Comparison of ENCODE assay signal across 11 cellular contexts in genomic region chr3:136171097-136171542, GRCh38. TPM values are rescaled to one million over a fixed set of nuclear protein-coding genes. Genes with fewer than 3 reads are reported as not detected.
DNase-seq lines count a peak whose midpoint lies in the region; ATAC-seq and TF ChIP-seq lines count a peak whose summit lies in the region.
"Had no signal": no experiment of that assay in that cellular context is flagged by ENCODE, and none has a peak within 500 bp of the region (broad histone marks: within the 10 kb centered on the region; RNA-seq: fewer than 3 reads in every experiment).

No MANE protein-coding gene starts in this region.

- H3K4me3 Mint-ChIP-seq in CD8-positive, alpha-beta memory T cell: peak overlapping the region in 3 of 7 donors; percentile 4 to 14 (median 8)
- H3K4me3 Mint-ChIP-seq in naive thymus-derived CD8-positive, alpha-beta T cell: peak overlapping the region in 7 of 10 donors; percentile 1 to 63 (median 38)
- H3K4me3 Mint-ChIP-seq in endodermal cell: no peak overlapping the region

- H3K27ac Mint-ChIP-seq in CD8-positive, alpha-beta memory T cell: peak overlapping the region; percentile 2 to 75 (median 26)
- H3K27ac Mint-ChIP-seq in activated naive CD4-positive, alpha-beta T cell treated with anti-CD3 and anti-CD28 coated beads, Interleukin-2, amount 50 U/mL, for 72 hours: peak overlapping the region in 1 of 2 donors; percentile 91
- peak overlapping the region in 7 of 10 donors; percentile 0 to 84 (median 50) for H3K27ac Mint-ChIP-seq in naive thymus-derived CD8-positive, alpha-beta T cell
- H3K27ac Mint-ChIP-seq in endodermal cell: no peak overlapping the region

- peaks cover 36 to 42% (median 38%) of the 10 kb centered on the region in 3 donors for H3K4me1 Mint-ChIP-seq in CD8-positive, alpha-beta memory T cell
- peaks cover 25 to 47% (median 42%) of the 10 kb centered on the region in 4 donors for H3K4me1 Mint-ChIP-seq in naive thymus-derived CD8-positive, alpha-beta T cell
- H3K4me1 Mint-ChIP-seq in endodermal cell: peaks cover 16% of the 10 kb centered on the region

- no peaks in the 10 kb centered on the region for H3K9me3 Mint-ChIP-seq in CD8-positive, alpha-beta memory T cell
- H3K9me3 Mint-ChIP-seq in activated naive CD4-positive, alpha-beta T cell treated with anti-CD3 and anti-CD28 coated beads, Interleukin-2, amount 50 U/mL, for 72 hours: no peaks in the 10 kb centered on the region
- no peaks in the 10 kb centered on the region for H3K9me3 Mint-ChIP-seq in naive thymus-derived CD8-positive, alpha-beta T cell
- H3K9me3 Mint-ChIP-seq in endodermal cell: no peaks in the 10 kb centered on the region

- H3K36me3 ChIP-seq in CD8-positive, alpha-beta memory T cell (ENCODE audit: insufficient read depth, low read length): no peaks in the 10 kb centered on the region
- peaks cover 3% of the 10 kb centered on the region for H3K36me3 ChIP-seq in endodermal cell (ENCODE audit: control insufficient read depth, insufficient read depth, low read length)

- WGBS in endodermal cell (ENCODE audit: insufficient coverage in 1 of 2, insufficient read length in 1 of 2), 2 experiments: 94% methylated on average over 1 of the region's 1 CpG; no CpG with 5 or more reads in 1 of the 2 experiments

- H3K36me3 Mint-ChIP-seq in CD8-positive, alpha-beta memory T cell: peaks cover 0 to 14% (median 0%) of the 10 kb centered on the region in 3 donors
- H3K36me3 Mint-ChIP-seq in activated naive CD4-positive, alpha-beta T cell treated with anti-CD3 and anti-CD28 coated beads, Interleukin-2, amount 50 U/mL, for 72 hours: peaks cover 0 to 13% of the 10 kb centered on the region in 2 donors
- H3K36me3 Mint-ChIP-seq in naive thymus-derived CD8-positive, alpha-beta T cell: peaks cover 0 to 8% (median 0%) of the 10 kb centered on the region in 3 donors
- H3K36me3 Mint-ChIP-seq in endodermal cell (ENCODE audit: low read depth): peaks cover 12% of the 10 kb centered on the region

- TF ChIP-seq CTCF in endodermal cell (conservative IDR thresholded peaks at IDR 0.05): no peak

- H3K9me3 ChIP-seq in CD8-positive, alpha-beta memory T cell (ENCODE audit: low read length): no peaks in the 10 kb centered on the region
- no peaks in the 10 kb centered on the region for H3K9me3 ChIP-seq in endodermal cell (ENCODE audit: control insufficient read depth, low read length)

- H3K27me3 Mint-ChIP-seq in CD8-positive, alpha-beta memory T cell: no peaks in the 10 kb centered on the region
- H3K27me3 Mint-ChIP-seq in naive thymus-derived CD8-positive, alpha-beta T cell: no peaks in the 10 kb centered on the region
- no peaks in the 10 kb centered on the region for H3K27me3 Mint-ChIP-seq in endodermal cell (ENCODE audit: insufficient read depth)

- H3K4me3 ChIP-seq in CD8-positive, alpha-beta memory T cell (ENCODE audit: low read length): no peak overlapping the region
- no peak overlapping the region for H3K4me3 ChIP-seq in endodermal cell (ENCODE audit: low read length)
- H3K4me3 ChIP-seq: skin epidermis had no signal

- no peak overlapping the region for H3K9ac ChIP-seq in endodermal cell (ENCODE audit: extremely low read depth, low read length, poor library complexity, severe bottlenecking)

- CTCF ChIA-PET in CD8-positive, alpha-beta memory T cell (lab: Charles Lee): no interaction called here

- H3K4me1 ChIP-seq in CD8-positive, alpha-beta memory T cell (ENCODE audit: insufficient read depth, low read length): peaks cover 71% of the 10 kb centered on the region
- peaks cover 5% of the 10 kb centered on the region for H3K4me1 ChIP-seq in endodermal cell (ENCODE audit: control insufficient read depth, insufficient read depth, low read length)

- H3K27me3 ChIP-seq in CD8-positive, alpha-beta memory T cell (ENCODE audit: insufficient read depth, low read length, poor library complexity, severe bottlenecking): no peaks in the 10 kb centered on the region
- no peaks in the 10 kb centered on the region for H3K27me3 ChIP-seq in endodermal cell (ENCODE audit: control insufficient read depth, insufficient read depth, low read length, poor library complexity, severe bottlenecking)

- POLR2A ChIA-PET in CD8-positive, alpha-beta memory T cell (lab: Charles Lee): interaction anchor here (0.9 kb wide), 1 partner anchor 26 kb away, joined by 4 read pairs; the partner anchor contains the start of gene MSL2
- POLR2A ChIA-PET in naive thymus-derived CD8-positive, alpha-beta T cell (lab: Charles Lee): interaction anchor here (1.1 kb wide), 1 partner anchor 25 kb away, joined by 4 read pairs; the partner anchor contains the start of gene MSL2

- ATAC-seq in HG03378 (IDR thresholded peaks at IDR 0.05; ENCODE audit: unreplicated experiment): peak; percentile 44
- peak; percentile 92 to 95 for ATAC-seq in activated naive CD4-positive, alpha-beta T cell treated with anti-CD3 and anti-CD28 coated beads, Interleukin-2, amount 50 U/mL, for 72 hours
- peak in 1 of 2 donors; percentile 22 for ATAC-seq in naive thymus-derived CD8-positive, alpha-beta T cell
- no peak for ATAC-seq in GM19467 (IDR thresholded peaks at IDR 0.05; ENCODE audit: unreplicated experiment)
- ATAC-seq: left colon had no signal

- H3K27ac ChIP-seq in CD8-positive, alpha-beta memory T cell (ENCODE audit: low read depth, low read length): no peak overlapping the region
- H3K27ac ChIP-seq in endodermal cell (ENCODE audit: low read depth, low read length): no peak overlapping the region

- no peak for DNase-seq in CD8-positive, alpha-beta memory T cell
- DNase-seq in activated naive CD4-positive, alpha-beta T cell treated with anti-CD3 and anti-CD28 coated beads, Interleukin-2, amount 50 U/mL, for 72 hours (ENCODE audit: low spot score in 2 of 2): no peak
- no peak for DNase-seq in naive thymus-derived CD8-positive, alpha-beta T cell
- DNase-seq in ureter (ENCODE audit: low spot score) (no peak), endodermal cell (no peak), NCI-H2196 (lab: John Stamatoyannopoulos, UW; ENCODE audit: unreplicated experiment) (no peak)
- DNase-seq: left colon, NCI-H1436 had no signal

RNA-seq across cellular contexts. Expression of gene MSL2, which starts 25.0 kb away (rescaled TPM):
- total RNA-seq in CD8-positive, alpha-beta memory T cell: 10 to 100 TPM; 46.2 to 53.4 TPM
- polyA plus RNA-seq in CD8-positive, alpha-beta memory T cell: 33.6 TPM
- 10 to 100 TPM; 37.4 to 78.2 TPM for total RNA-seq in activated naive CD4-positive, alpha-beta T cell treated with anti-CD3 and anti-CD28 coated beads, Interleukin-2, amount 50 U/mL, for 72 hours
- 100 to 1,000 TPM in 1 of 2 experiments, 10 to 100 TPM in 1; 96.6 to 100 TPM for total RNA-seq in naive thymus-derived CD8-positive, alpha-beta T cell
- 10 to 100 TPM; 28.7 to 41.1 (median 38.9) TPM for polyA plus RNA-seq in naive thymus-derived CD8-positive, alpha-beta T cell
- total RNA-seq in ureter: 42.3 TPM
- 10 to 100 TPM; 35.1 to 45.7 TPM for total RNA-seq in endodermal cell
- polyA plus RNA-seq in endodermal cell (2013, experiment 1 of 2): 37.2 TPM
- polyA plus RNA-seq in endodermal cell (2013, experiment 2 of 2): 34.9 TPM
